11 cellular contexts compared by ENCODE assay signal in the genomic region with DNA sequence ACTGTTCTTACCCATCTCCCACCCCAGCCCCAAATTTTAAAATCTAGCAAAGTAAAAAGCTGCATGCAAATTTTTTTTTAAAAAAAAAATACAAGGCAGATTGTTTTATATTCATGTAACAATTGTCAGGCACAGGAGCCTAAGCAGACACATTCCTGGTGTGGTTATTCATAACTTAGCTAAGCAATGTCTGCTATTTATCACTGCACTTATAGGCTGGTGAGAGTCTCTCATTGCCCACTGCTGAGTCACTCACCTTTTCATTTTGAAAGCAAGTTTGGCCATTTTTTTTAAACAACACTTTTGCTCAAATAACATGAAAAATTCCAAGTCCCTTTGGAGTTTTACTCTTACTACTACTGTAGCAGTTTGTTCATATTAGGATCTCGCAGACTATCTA.
DNase-seq lines count a peak whose midpoint lies in the region; ATAC-seq and TF ChIP-seq lines count a peak whose summit lies in the region.
"Had no signal": no experiment of that assay in that cellular context is flagged by ENCODE, and none has a peak within 500 bp of the region (broad histone marks: within the 10 kb centered on the region; RNA-seq: fewer than 3 reads in every experiment).

No MANE protein-coding gene starts in this region.

- H3K9me3 Mint-ChIP-seq in activated CD4-positive, alpha-beta T cell treated with anti-CD3 and anti-CD28 coated beads, Interleukin-2, amount 10 ng/mL, durations not matched to agents 24 days and 14 days = peaks cover under 1% of the 10 kb centered on the region

- peak; percentile 99 for DNase-seq in AG10803 (ENCODE audit: low read depth)
- DNase-seq in RPMI7951 (ENCODE audit: low read depth) = peak; percentile 92
- DNase-seq in fibroblast of mammary gland (ENCODE audit: low read depth) = peak; percentile 95
- DNase-seq in non-pigmented ciliary epithelial cell (ENCODE audit: low read depth) = peak; percentile 91
- no peak for DNase-seq in activated CD4-positive, alpha-beta T cell treated with anti-CD3 and anti-CD28 coated beads, Interleukin-2, amount 10 ng/mL, durations not matched to agents 24 days and 14 days
- no peak for DNase-seq in midbrain (lab: John Stamatoyannopoulos, UW)
- DNase-seq in GF-D8 (lab: John Stamatoyannopoulos, UW) = no peak
- DNase-seq: activated CD4-positive, alpha-beta T cell treated with anti-CD3 and anti-CD28 coated beads, Interleukin-2, amount 50 U/mL, for 48 hours; DND-41; NCI-H1417 had no signal

- H3K27me3 Mint-ChIP-seq in activated CD4-positive, alpha-beta T cell treated with anti-CD3 and anti-CD28 coated beads, Interleukin-2, amount 10 ng/mL, durations not matched to agents 24 days and 14 days = peaks cover 18% of the 10 kb centered on the region

- no peak for TF ChIP-seq CTCF in AG10803 (conservative IDR thresholded peaks at IDR 0.05; ENCODE audit: low read length)
- TF ChIP-seq CTCF in fibroblast of mammary gland (conservative IDR thresholded peaks at IDR 0.05; ENCODE audit: control insufficient read depth, insufficient read depth, low read depth, low read length) = no peak

- no peaks in the 10 kb centered on the region for H3K4me1 Mint-ChIP-seq in activated CD4-positive, alpha-beta T cell treated with anti-CD3 and anti-CD28 coated beads, Interleukin-2, amount 10 ng/mL, durations not matched to agents 24 days and 14 days

- no peak overlapping the region for H3K4me3 Mint-ChIP-seq in activated CD4-positive, alpha-beta T cell treated with anti-CD3 and anti-CD28 coated beads, Interleukin-2, amount 10 ng/mL, durations not matched to agents 24 days and 14 days

- no peak for ATAC-seq in HG03097 (IDR thresholded peaks at IDR 0.05; ENCODE audit: low FRiP score, unreplicated experiment)

- H3K4me3 ChIP-seq in AG10803 (ENCODE audit: low read length) (no peak overlapping the region), fibroblast of mammary gland (ENCODE audit: control insufficient read depth, low read depth, low read length) (no peak overlapping the region)

- H3K27ac Mint-ChIP-seq in activated CD4-positive, alpha-beta T cell treated with anti-CD3 and anti-CD28 coated beads, Interleukin-2, amount 10 ng/mL, durations not matched to agents 24 days and 14 days = no peak overlapping the region

- no peaks in the 10 kb centered on the region for H3K36me3 Mint-ChIP-seq in activated CD4-positive, alpha-beta T cell treated with anti-CD3 and anti-CD28 coated beads, Interleukin-2, amount 10 ng/mL, durations not matched to agents 24 days and 14 days (ENCODE audit: low read depth)

- intact Hi-C loops in activated CD4-positive, alpha-beta T cell treated with anti-CD3 and anti-CD28 coated beads, Interleukin-2, amount 10 ng/mL, durations not matched to agents 24 days and 14 days (cut with micrococcal nuclease) = no loop called here

Comparison
In these comparisons a context has a peak if more than half of its experiments do, and no peak if none do; other contexts are left out.
1. DNase-seq: peak in AG10803 (single experiment), RPMI7951 (single experiment), fibroblast of mammary gland (single experiment) and non-pigmented ciliary epithelial cell (single experiment); none in activated CD4-positive, alpha-beta T cell treated with anti-CD3 and anti-CD28 coated beads, Interleukin-2, amount 10 ng/mL, durations not matched to agents 24 days and 14 days (single experiment), midbrain (single experiment) and GF-D8 (single experiment).